14 cellular contexts compared by ENCODE assay signal in the genomic region with DNA sequence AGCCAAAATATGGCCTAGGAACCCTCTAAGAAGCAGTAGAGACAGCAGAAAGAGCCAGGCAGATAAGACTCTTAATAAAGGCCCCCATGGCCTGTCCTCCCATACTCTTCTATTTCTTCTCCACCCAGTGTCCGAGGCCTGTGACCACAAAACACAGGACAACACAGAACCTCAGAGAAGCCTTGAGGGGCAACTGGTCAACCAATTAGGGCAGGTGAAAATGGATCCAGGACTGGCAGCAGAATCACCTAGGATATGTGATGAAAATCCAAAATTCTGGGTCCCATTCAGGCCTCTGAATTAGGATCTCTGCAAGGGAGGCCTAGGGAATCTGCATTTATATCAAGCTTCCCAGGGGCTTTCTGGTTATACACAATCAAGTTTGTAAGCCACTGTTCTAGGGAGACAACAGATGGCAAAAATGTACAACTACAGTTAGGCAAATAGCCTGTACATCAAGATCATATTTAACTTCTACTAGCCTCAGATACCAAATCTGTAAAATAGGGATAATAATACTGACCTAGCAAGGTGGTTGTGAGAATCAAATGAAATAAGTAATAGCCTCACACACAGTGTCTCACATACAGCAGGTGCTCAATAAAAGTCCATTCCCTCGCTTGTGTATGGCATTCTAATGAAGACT. TPM values are rescaled to one million over a fixed set of nuclear protein-coding genes. Genes with fewer than 3 reads are reported as not detected.
DNase-seq lines count a peak whose midpoint lies in the region; ATAC-seq, FAIRE-seq and TF ChIP-seq lines count a peak whose summit lies in the region.
"Had no signal": no experiment of that assay in that cellular context is flagged by ENCODE, and none has a peak within 500 bp of the region (broad histone marks: within the 10 kb centered on the region; RNA-seq: fewer than 3 reads in every experiment).

No MANE protein-coding gene starts in this region.

- TF ChIP-seq POLR2A in A549 (IDR thresholded peaks at IDR 0.05; ENCODE audit: low read length), result no peak

- WGBS in A549 (ENCODE audit: missing lambda C conversion rate), result 77% methylated on average over 2 of the region's 2 CpGs

- ATAC-seq in A549 (peak in 1 of 2 experiments; percentile 33; a peak in 1 of 6 replicates), memory B cell (ENCODE audit: low read depth) (no peak), GM18868 (IDR thresholded peaks at IDR 0.05; ENCODE audit: unreplicated experiment) (no peak)
- ATAC-seq in activated CD8-positive, alpha-beta T cell treated with anti-CD3 and anti-CD28 coated beads, Interleukin-2, amount 10 ng/mL, durations not matched to agents 7 days and 5 days, result no peak

- H3K4me1 ChIP-seq in A549, result peaks cover 13% of the 10 kb centered on the region
- H3K4me1 ChIP-seq: left ventricle myocardium inferior had no signal

- TF ChIP-seq EP300 in A549 (IDR thresholded peaks at IDR 0.05), result no peak

- H3K4me1 Mint-ChIP-seq in Calu3 (ENCODE audit: low read depth, unreplicated experiment) (peaks cover 34% of the 10 kb centered on the region), memory B cell (peaks cover 35% of the 10 kb centered on the region)
- peaks cover 89% of the 10 kb centered on the region for H3K4me1 Mint-ChIP-seq in activated CD8-positive, alpha-beta T cell treated with anti-CD3 and anti-CD28 coated beads, Interleukin-2, amount 10 ng/mL, durations not matched to agents 7 days and 5 days (ENCODE audit: low read depth)

- H3K36me3 Mint-ChIP-seq in Calu3 (ENCODE audit: insufficient read depth, unreplicated experiment) (no peaks in the 10 kb centered on the region), memory B cell (peaks cover 2% of the 10 kb centered on the region)
- peaks cover 69% of the 10 kb centered on the region for H3K36me3 Mint-ChIP-seq in activated CD8-positive, alpha-beta T cell treated with anti-CD3 and anti-CD28 coated beads, Interleukin-2, amount 10 ng/mL, durations not matched to agents 7 days and 5 days (ENCODE audit: low read depth)

- no TSS peak for BruUV-seq in Calu3 (replicated peaks; lab: Mats Ljungman, UMichigan)

- no peaks in the 10 kb centered on the region for H3K9me3 ChIP-seq in A549
- H3K9me3 ChIP-seq: heart right ventricle, left ventricle myocardium inferior had no signal

- H3K9me3 Mint-ChIP-seq in Calu3 (ENCODE audit: low read depth, unreplicated experiment), result no peaks in the 10 kb centered on the region
- H3K9me3 Mint-ChIP-seq in activated CD8-positive, alpha-beta T cell treated with anti-CD3 and anti-CD28 coated beads, Interleukin-2, amount 10 ng/mL, durations not matched to agents 7 days and 5 days (ENCODE audit: insufficient read depth), result no peaks in the 10 kb centered on the region
- no peaks in the 10 kb centered on the region for H3K9me3 Mint-ChIP-seq in memory B cell

- intact Hi-C loops in Calu3 (cut with micrococcal nuclease; ENCODE audit: unreplicated experiment), result no loop called here

- no peak for FAIRE-seq in A549 (lab: Jason Lieb, UNC)
- FAIRE-seq: endometrium had no signal

- CTCF ChIA-PET in A549 (lab: Yijun Ruan, JAX) (interaction anchor here (3.9 kb wide), 1 partner anchor 13 kb away, joined by 16 read pairs; no protein-coding TSS in a partner anchor), Calu3 (lab: Charles Lee) (interaction anchor here (0.7 kb wide), 1 partner anchor 9 kb away, joined by 3 read pairs; no protein-coding TSS in a partner anchor)
- CTCF ChIA-PET in activated CD8-positive, alpha-beta T cell treated with anti-CD3 and anti-CD28 coated beads, Interleukin-2, amount 10 ng/mL, durations not matched to agents 7 days and 5 days (lab: Charles Lee), result interaction anchor here (1.2 to 1.5 kb wide), 2 partner anchors 12 to 61 kb away, joined by 3 to 4 read pairs; no protein-coding TSS in a partner anchor

- TF ChIP-seq CTCF in A549 (IDR thresholded peaks at IDR 0.05), result no peak
- no peak for TF ChIP-seq CTCF in Calu3 (IDR thresholded peaks at IDR 0.05; ENCODE audit: unreplicated experiment)

- TF ChIP-seq RAD21 in A549 (conservative IDR thresholded peaks at IDR 0.05 in 1 of 2, IDR thresholded peaks at IDR 0.05 in 1 of 2), result no peak

- no peak overlapping the region for H3K4me3 ChIP-seq in A549
- H3K4me3 ChIP-seq: heart right ventricle, left ventricle myocardium inferior had no signal

- DNase-seq in A549 (ENCODE audit: low read depth in 1 of 2, low spot score in 1 of 2) (no peak), Calu3 (no peak), memory B cell (ENCODE audit: low spot score in 2 of 2) (no peak), amygdala (lab: John Stamatoyannopoulos, UW) (no peak), DMS153 treated with DMSO at 0.1 percent for 48 hours (lab: John Stamatoyannopoulos, UW; ENCODE audit: unreplicated experiment) (no peak), pons (ENCODE audit: low spot score) (no peak)
- DNase-seq in activated CD8-positive, alpha-beta T cell treated with anti-CD3 and anti-CD28 coated beads, Interleukin-2, amount 10 ng/mL, durations not matched to agents 7 days and 5 days, result no peak
- DNase-seq: heart right ventricle, KG1, left ventricle myocardium inferior, NCI-H2107 had no signal

- H3K27me3 Mint-ChIP-seq in Calu3 (ENCODE audit: unreplicated experiment), result no peaks in the 10 kb centered on the region
- H3K27me3 Mint-ChIP-seq in activated CD8-positive, alpha-beta T cell treated with anti-CD3 and anti-CD28 coated beads, Interleukin-2, amount 10 ng/mL, durations not matched to agents 7 days and 5 days (ENCODE audit: low read depth), result no peaks in the 10 kb centered on the region
- H3K27me3 Mint-ChIP-seq in memory B cell, result no peaks in the 10 kb centered on the region

- peak overlapping the region in 1 of 2 experiments; percentile 29; a peak in 3 of 6 replicates for H3K27ac ChIP-seq in A549
- H3K27ac ChIP-seq: C4-2B, left ventricle myocardium inferior had no signal

- H3K27ac Mint-ChIP-seq in Calu3 (ENCODE audit: unreplicated experiment) (peak overlapping the region; percentile 29), memory B cell (peak overlapping the region; percentile 81)
- peak overlapping the region; percentile 97 for H3K27ac Mint-ChIP-seq in activated CD8-positive, alpha-beta T cell treated with anti-CD3 and anti-CD28 coated beads, Interleukin-2, amount 10 ng/mL, durations not matched to agents 7 days and 5 days

- POLR2A ChIA-PET in A549 (lab: Yijun Ruan, JAX), result no interaction called here
- POLR2A ChIA-PET in activated CD8-positive, alpha-beta T cell treated with anti-CD3 and anti-CD28 coated beads, Interleukin-2, amount 10 ng/mL, durations not matched to agents 7 days and 5 days (lab: Charles Lee), result interaction anchor here (0.6 to 4.2 kb wide), 4 partner anchors 8 to 58 kb away, joined by 3 to 24 read pairs (median 8); a partner anchor contains a TSS

- H3K4me3 Mint-ChIP-seq in Calu3 (ENCODE audit: low read depth, unreplicated experiment) (no peak overlapping the region), memory B cell (no peak overlapping the region)
- H3K4me3 Mint-ChIP-seq in activated CD8-positive, alpha-beta T cell treated with anti-CD3 and anti-CD28 coated beads, Interleukin-2, amount 10 ng/mL, durations not matched to agents 7 days and 5 days, result peak overlapping the region; percentile 57

- peak overlapping the region; percentile 18; the same call in 2 of the 3 replicates for H3K4me2 ChIP-seq in A549

TF ChIP-seq in A549, 52 proteins besides CTCF, POLR2A, EP300 and RAD21:
- no peak for TF ChIP-seq CHD4 (IDR thresholded peaks at IDR 0.05; ENCODE audit: borderline replicate concordance)
- TF ChIP-seq NPAS2 (CRISPR knock-in tag; IDR thresholded peaks at IDR 0.05; ENCODE audit: borderline replicate concordance), result no peak
- TF ChIP-seq, protein P1, sequence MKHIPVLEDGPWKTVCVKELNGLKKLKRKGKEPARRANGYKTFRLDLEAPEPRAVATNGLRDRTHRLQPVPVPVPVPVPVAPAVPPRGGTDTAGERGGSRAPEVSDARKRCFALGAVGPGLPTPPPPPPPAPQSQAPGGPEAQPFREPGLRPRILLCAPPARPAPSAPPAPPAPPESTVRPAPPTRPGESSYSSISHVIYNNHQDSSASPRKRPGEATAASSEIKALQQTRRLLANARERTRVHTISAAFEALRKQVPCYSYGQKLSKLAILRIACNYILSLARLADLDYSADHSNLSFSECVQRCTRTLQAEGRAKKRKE (CRISPR knock-in tag; IDR thresholded peaks at IDR 0.05; ENCODE audit: low read depth), result no peak

RNA-seq across cellular contexts. Expression of a gene that starts 10.4 kb away (rescaled TPM):
- polyA plus RNA-seq in A549 (2011; rRNA removed) (13.8 and 17.0 TPM in 2 replicates), A549 (2017; fragmentation: RNase III; extraction: RNeasy Plus Mini Kit Qiagen cat#74134 plus additional on column Dnase treatment) (7.8 to 10.0 TPM (median 8.1 TPM) in 3 replicates)
- polyA plus RNA-seq in A549 (2012; cell fraction: cytosol; rRNA removed), result 4.6 and 4.8 TPM in 2 replicates
- polyA plus RNA-seq in A549 (2012; cell fraction: nucleus; rRNA removed), result 1.5 and 2.5 TPM in 2 replicates
- 4.4 and 4.8 TPM in 2 replicates for polyA minus RNA-seq in A549 (2011; rRNA and poly(A)+ RNA removed)
- total RNA-seq in Calu3 (2022), result 25.1 and 28.9 TPM in 2 replicates
- 100 to 1,000 TPM; 102 to 105 TPM for total RNA-seq in activated CD8-positive, alpha-beta T cell treated with anti-CD3 and anti-CD28 coated beads, Interleukin-2, amount 10 ng/mL, durations not matched to agents 7 days and 5 days

RNA-seq across cellular contexts. Expression of a gene that starts 39.7 kb away (rescaled TPM):
- polyA plus RNA-seq in A549 (2011; rRNA removed) (26.5 and 42.3 TPM in 2 replicates), A549 (2017; fragmentation: RNase III; extraction: RNeasy Plus Mini Kit Qiagen cat#74134 plus additional on column Dnase treatment) (32.5 to 34.2 TPM (median 33.5 TPM) in 3 replicates)
- polyA plus RNA-seq in A549 (2012; cell fraction: cytosol; rRNA removed), result 21.4 and 27.7 TPM in 2 replicates
- polyA plus RNA-seq in A549 (2012; cell fraction: nucleus; rRNA removed), result 5.0 and 9.9 TPM in 2 replicates
- 2.9 and 5.1 TPM in 2 replicates for polyA minus RNA-seq in A549 (2011; rRNA and poly(A)+ RNA removed)
- 16.6 and 17.1 TPM in 2 replicates for total RNA-seq in Calu3 (2022)
- total RNA-seq in activated CD8-positive, alpha-beta T cell treated with anti-CD3 and anti-CD28 coated beads, Interleukin-2, amount 10 ng/mL, durations not matched to agents 7 days and 5 days, result 10 to 100 TPM in 1 of 2 experiments, 1 to 10 TPM in 1; 8.9 to 12.2 TPM

RNA-seq across cellular contexts. Expression of a gene that starts 39.8 kb away (rescaled TPM):
- polyA plus RNA-seq in A549 (2011; rRNA removed) (43.3 and 43.4 TPM in 2 replicates), A549 (2017; fragmentation: RNase III; extraction: RNeasy Plus Mini Kit Qiagen cat#74134 plus additional on column Dnase treatment) (17.6 to 21.5 TPM (median 19.8 TPM) in 3 replicates)
- 6.6 and 7.9 TPM in 2 replicates for polyA plus RNA-seq in A549 (2012; cell fraction: cytosol; rRNA removed)
- polyA plus RNA-seq in A549 (2012; cell fraction: nucleus; rRNA removed), result 7.9 and 14.3 TPM in 2 replicates
- 19.5 and 20.6 TPM in 2 replicates for polyA minus RNA-seq in A549 (2011; rRNA and poly(A)+ RNA removed)
- total RNA-seq in Calu3 (2022), result 17.5 and 23.5 TPM in 2 replicates
- total RNA-seq in activated CD8-positive, alpha-beta T cell treated with anti-CD3 and anti-CD28 coated beads, Interleukin-2, amount 10 ng/mL, durations not matched to agents 7 days and 5 days, result 10 to 100 TPM; 16.4 to 23.7 TPM

Comparison
In these comparisons a context has a peak if more than half of its experiments do, and no peak if none do; other contexts are left out.
1. H3K27ac Mint-ChIP-seq: peak in every context shown above with its lines; median percentile 97 in activated CD8-positive, alpha-beta T cell treated with anti-CD3 and anti-CD28 coated beads, Interleukin-2, amount 10 ng/mL, durations not matched to agents 7 days and 5 days; 81 in memory B cell; 29 in Calu3.